Comparison of ENCODE assay signal across 19 cellular contexts in the genomic region with DNA sequence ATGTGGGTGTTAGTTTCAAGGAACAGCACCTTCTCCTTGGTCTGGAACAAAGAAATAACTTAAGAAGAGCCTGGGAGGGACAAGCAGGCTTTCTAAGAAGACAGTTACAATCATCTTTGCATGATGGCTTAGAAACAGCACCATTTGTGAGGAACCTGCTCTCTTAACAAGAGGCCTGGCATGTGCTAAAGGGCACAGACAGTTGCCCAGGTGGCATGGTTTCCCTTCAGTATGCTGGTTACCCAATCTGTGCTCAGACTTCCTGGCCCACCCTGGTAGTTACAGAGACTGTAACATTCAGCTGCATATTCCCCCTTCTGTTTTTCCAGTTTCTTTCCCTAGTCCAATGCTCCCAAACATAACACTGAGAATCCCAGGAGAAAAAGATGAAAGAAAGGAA.
"Had no signal": no experiment of that assay in that cellular context is flagged by ENCODE, and none has a peak within 500 bp of the region (broad histone marks: within the 10 kb centered on the region; RNA-seq: fewer than 3 reads in every experiment).

No MANE protein-coding gene starts in this region.

- DNase-seq: erythroblast; kidney; left cardiac atrium; left ventricle myocardium superior; naive thymus-derived CD8-positive, alpha-beta T cell; psoas muscle; retina; stimulated activated CD4-positive, alpha-beta T cell treated with anti-CD3 and anti-CD28 coated beads, Interleukin-2, amount 100 ng/mL, for 24 hours; stimulated activated CD4-positive, alpha-beta T cell treated with anti-CD3 and anti-CD28 coated beads, Interleukin-4, amount 100 ng/mL, for 4 hours; stimulated activated naive B cell treated with anti-CD40 and anti-IgM and Interleukin-4, amounts not matched to agents 10 μg/mL and 1 μg/mL and 100 μg/mL, for 72 hours; stimulated activated naive CD8-positive, alpha-beta T cell treated with anti-CD3 and anti-CD28 coated beads, Interleukin-15, amount 100 ng/mL, for 72 hours had no signal

- H3K36me3 ChIP-seq: colonic mucosa, thoracic aorta had no signal

- H3K9me3 ChIP-seq: colonic mucosa, neutrophil, psoas muscle, thoracic aorta had no signal

- FAIRE-seq: endothelial cell of umbilical vein, kidney, urothelium cell line had no signal

- H3K4me1 ChIP-seq: colonic mucosa, foreskin keratinocyte had no signal

- H3K4me3 ChIP-seq: colonic mucosa, hepatocyte, psoas muscle, thoracic aorta had no signal

- H3K27me3 ChIP-seq: colonic mucosa, foreskin keratinocyte, hepatocyte, neutrophil had no signal

- H3K27ac ChIP-seq: colonic mucosa, foreskin keratinocyte, hepatocyte, neutrophil, psoas muscle, thoracic aorta had no signal

- ATAC-seq: left cardiac atrium; left ventricle myocardium superior; naive thymus-derived CD8-positive, alpha-beta T cell; psoas muscle; sciatic nerve; stimulated activated naive B cell treated with anti-CD40 and anti-IgM and Interleukin-4, amounts not matched to agents 10 μg/mL and 1 μg/mL and 100 μg/mL, for 72 hours; stimulated activated naive CD8-positive, alpha-beta T cell treated with anti-CD3 and anti-CD28 coated beads, Interleukin-15, amount 100 ng/mL, for 72 hours had no signal
